In genomic region chr9:123654218-123654617, GRCh38 we compare ENCODE assay signal across 23 cellular contexts.
"Had no signal": no experiment of that assay in that cellular context is flagged by ENCODE, and none has a peak within 500 bp of the region (broad histone marks: within the 10 kb centered on the region; RNA-seq: fewer than 3 reads in every experiment).

No MANE protein-coding gene starts in this region.

- H3K27me3 ChIP-seq: SJCRH30 had no signal

- H3K9ac ChIP-seq: KMS-11 had no signal

- H3K9me3 ChIP-seq: SJCRH30 had no signal

- ATAC-seq: K562, Panc1, SK-N-SH treated with all-trans-retinoic acid at 6 μM for 48 hours had no signal

- H3K27ac ChIP-seq: HL-60, KMS-11, RWPE1, SJCRH30 had no signal

- H3K27me3 Mint-ChIP-seq: IgD-negative memory B cell had no signal

- H3K4me2 ChIP-seq: KMS-11 had no signal

- DNase-seq: Kasumi-1, MM.1S, NCI-H1092 treated with DMSO at 0.1 percent for 48 hours, NCI-H1436, NCI-H187, NCI-H2029, NCI-H2081 treated with DMSO at 0.1 percent for 48 hours, NCI-H2171, NCI-H226, NCI-H446, NCI-H510A, NCI-H524 treated with DMSO at 0.1 percent for 48 hours, NCI-H69, NCI-H774, SHP77 treated with DMSO at 0.1 percent for 48 hours, SJCRH30 had no signal

- H3K4me3 ChIP-seq: K562, SJCRH30 had no signal

- H3K4me3 Mint-ChIP-seq: IgD-negative memory B cell had no signal
